In the genomic region with DNA sequence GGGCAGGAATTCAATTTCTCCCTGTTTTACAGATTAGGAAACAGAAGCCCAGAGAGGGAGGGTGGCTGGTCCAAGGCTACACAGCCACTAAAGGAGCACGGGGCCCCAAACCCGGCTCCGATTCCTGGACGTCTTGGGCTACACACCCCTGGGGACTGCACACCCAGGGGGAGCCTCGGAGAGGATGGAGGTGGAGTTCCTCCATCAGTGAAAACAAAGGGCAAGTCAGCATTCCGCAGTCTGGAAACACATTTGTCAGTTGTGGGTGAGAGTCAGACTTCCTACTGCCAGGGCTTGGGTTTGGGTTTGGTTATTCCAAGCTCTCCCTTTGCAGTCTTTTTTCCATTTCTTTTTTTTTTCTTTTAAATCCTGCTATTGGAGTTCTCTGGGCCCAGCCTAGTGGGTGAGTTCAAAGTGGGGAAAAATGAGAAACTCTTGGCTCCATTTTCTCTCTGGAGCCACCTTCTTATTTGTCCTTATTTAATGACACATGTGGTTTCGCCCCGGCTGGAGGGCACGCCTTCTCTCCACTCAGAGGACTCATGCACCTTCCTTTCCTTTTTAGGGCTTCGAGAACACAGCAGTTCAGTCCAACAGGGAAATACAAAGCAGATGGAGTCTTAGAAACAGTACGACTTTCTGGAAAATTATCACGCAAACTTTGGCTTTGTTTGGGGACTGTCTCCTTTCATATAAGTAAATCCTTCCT, we compare ENCODE assay signal across 14 cellular contexts. TPM values are rescaled to one million over a fixed set of nuclear protein-coding genes. Genes with fewer than 3 reads are reported as not detected.
DNase-seq lines count a peak whose midpoint lies in the region; ATAC-seq and TF ChIP-seq lines count a peak whose summit lies in the region.
"Had no signal": no experiment of that assay in that cellular context is flagged by ENCODE, and none has a peak within 500 bp of the region (broad histone marks: within the 10 kb centered on the region; RNA-seq: fewer than 3 reads in every experiment).

No MANE protein-coding gene starts in this region.

- no peaks in the 10 kb centered on the region for H4K20me1 ChIP-seq in PC-9 (ENCODE audit: insufficient read depth)
- H4K20me1 ChIP-seq: BLaER1 treated with 17β-estradiol and CSF1 and Interleukin-3, amounts not matched to agents 10 nM and 100 nM had no signal

- H3K27ac Mint-ChIP-seq in endothelial cell (ENCODE audit: unreplicated experiment), result peak overlapping the region; percentile 95
- no peak overlapping the region for H3K27ac Mint-ChIP-seq in CD8-positive, alpha-beta memory T cell

- no peak for TF ChIP-seq EP300 in stomach (IDR thresholded peaks at IDR 0.05)

- peaks cover 9% of the 10 kb centered on the region for H3K27me3 Mint-ChIP-seq in endothelial cell (ENCODE audit: unreplicated experiment)
- peaks cover 0 to 2% of the 10 kb centered on the region in 2 donors for H3K27me3 Mint-ChIP-seq in CD8-positive, alpha-beta memory T cell

- no peaks in the 10 kb centered on the region for H3K9me3 Mint-ChIP-seq in endothelial cell (ENCODE audit: unreplicated experiment)
- H3K9me3 Mint-ChIP-seq in CD8-positive, alpha-beta memory T cell, result no peaks in the 10 kb centered on the region

- no peak overlapping the region for H3K4me3 Mint-ChIP-seq in endothelial cell (ENCODE audit: unreplicated experiment)
- no peak overlapping the region for H3K4me3 Mint-ChIP-seq in CD8-positive, alpha-beta memory T cell

- BruUV-seq in PC-9 (replicated peaks; lab: Mats Ljungman, UMichigan), result no TSS peak

- POLR2A ChIA-PET in PC-9 (lab: Charles Lee; ENCODE audit: unreplicated experiment), result no interaction called here
- POLR2A ChIA-PET in CD8-positive, alpha-beta memory T cell (lab: Charles Lee), result no interaction called here

- CTCF ChIA-PET in PC-9 (lab: Charles Lee), result no interaction called here
- CTCF ChIA-PET in CD8-positive, alpha-beta memory T cell (lab: Charles Lee), result no interaction called here

- peaks cover 3% of the 10 kb centered on the region for H3K36me3 Mint-ChIP-seq in endothelial cell (ENCODE audit: low read depth, unreplicated experiment)
- no peaks in the 10 kb centered on the region for H3K36me3 Mint-ChIP-seq in CD8-positive, alpha-beta memory T cell

- TF ChIP-seq CTCF in endothelial cell (IDR thresholded peaks at IDR 0.05; ENCODE audit: unreplicated experiment) (no peak), mucosa of descending colon (IDR thresholded peaks at IDR 0.05) (no peak), stomach (IDR thresholded peaks at IDR 0.05) (no peak), PC-9 (conservative IDR thresholded peaks at IDR 0.05) (no peak)

- no peaks in the 10 kb centered on the region for H3K9me3 ChIP-seq in mucosa of descending colon
- no peaks in the 10 kb centered on the region for H3K9me3 ChIP-seq in stomach
- H3K9me3 ChIP-seq in PC-9 (ENCODE audit: insufficient read depth, low read depth), result no peaks in the 10 kb centered on the region
- H3K9me3 ChIP-seq in CD8-positive, alpha-beta memory T cell (ENCODE audit: low read length), result no peaks in the 10 kb centered on the region
- H3K9me3 ChIP-seq: neutrophil, upper lobe of right lung had no signal

- DNase-seq in GM03348 (ENCODE audit: low spot score), result peak; percentile 87
- DNase-seq in endothelial cell (ENCODE audit: low spot score), result no peak
- no peak for DNase-seq in mucosa of descending colon
- no peak for DNase-seq in stomach
- no peak for DNase-seq in PC-9
- no peak for DNase-seq in CD8-positive, alpha-beta memory T cell
- no peak for DNase-seq in stimulated activated naive CD4-positive, alpha-beta T cell treated with Interleukin-2 at 50 U/mL for 16 hours (lab: John Stamatoyannopoulos, UW)
- DNase-seq: activated effector memory CD4-positive, alpha-beta T cell treated with anti-CD3 and anti-CD28 coated beads, Interleukin-2, amount 50 U/mL, for 16 hours; DND-41; head of caudate nucleus; upper lobe of right lung had no signal

- peaks cover 3% of the 10 kb centered on the region; the same call in 1 of the 2 replicates for H3F3A ChIP-seq in PC-9 (ENCODE audit: insufficient read depth, low read depth)

- H3K27me3 ChIP-seq in stomach (no peaks in the 10 kb centered on the region), PC-9 (ENCODE audit: insufficient read depth, low read depth) (no peaks in the 10 kb centered on the region)
- H3K27me3 ChIP-seq in CD8-positive, alpha-beta memory T cell (ENCODE audit: insufficient read depth, low read length, poor library complexity, severe bottlenecking), result no peaks in the 10 kb centered on the region
- H3K27me3 ChIP-seq: BLaER1 treated with 17β-estradiol and CSF1 and Interleukin-3, amounts not matched to agents 10 nM and 100 nM; neutrophil; upper lobe of right lung had no signal

- 65 to 85% (median 76%) methylated on average over 12 of the region's 12 CpGs for WGBS in stomach, 5 donors

- H3K4me1 Mint-ChIP-seq in endothelial cell (ENCODE audit: unreplicated experiment), result peaks cover 64% of the 10 kb centered on the region
- no peaks in the 10 kb centered on the region for H3K4me1 Mint-ChIP-seq in CD8-positive, alpha-beta memory T cell

- no peaks in the 10 kb centered on the region for H3K79me2 ChIP-seq in PC-9 (ENCODE audit: low read depth)

- intact Hi-C loops in mucosa of descending colon (cut with DNase I, micrococcal nuclease) (no loop called here), stomach (cut with DNase I; ENCODE audit: low total_unique reads) (no loop called here), PC-9 (cut with micrococcal nuclease; ENCODE audit: unreplicated experiment) (no loop called here)

- H3K36me3 ChIP-seq in mucosa of descending colon (ENCODE audit: low read depth) (no peaks in the 10 kb centered on the region), stomach (peaks cover 0 to 29% (median 3%) of the 10 kb centered on the region in 4 donors), PC-9 (ENCODE audit: low read depth) (no peaks in the 10 kb centered on the region)
- H3K36me3 ChIP-seq in CD8-positive, alpha-beta memory T cell (ENCODE audit: insufficient read depth, low read length), result no peaks in the 10 kb centered on the region
- H3K36me3 ChIP-seq: BLaER1 treated with 17β-estradiol and CSF1 and Interleukin-3, amounts not matched to agents 10 nM and 100 nM; neutrophil had no signal

- no peaks in the 10 kb centered on the region for H3K9me2 ChIP-seq in PC-9 (ENCODE audit: insufficient read depth)

- no peak overlapping the region for H2AFZ ChIP-seq in PC-9

- H3K4me2 ChIP-seq in PC-9, result no peak overlapping the region
- H3K4me2 ChIP-seq: BLaER1 treated with 17β-estradiol and CSF1 and Interleukin-3, amounts not matched to agents 10 nM and 100 nM had no signal

- no peaks in the 10 kb centered on the region for H3K4me1 ChIP-seq in mucosa of descending colon (ENCODE audit: low read depth)
- peaks cover 0 to 55% (median 16%) of the 10 kb centered on the region in 4 donors for H3K4me1 ChIP-seq in stomach
- peaks cover 6% of the 10 kb centered on the region for H3K4me1 ChIP-seq in PC-9 (replicated peaks; ENCODE audit: insufficient read depth)
- H3K4me1 ChIP-seq in CD8-positive, alpha-beta memory T cell (ENCODE audit: insufficient read depth, low read length), result no peaks in the 10 kb centered on the region

- ATAC-seq in mucosa of descending colon (peak; percentile 42), GM21717 (IDR thresholded peaks at IDR 0.05; ENCODE audit: unreplicated experiment) (no peak)
- ATAC-seq: upper lobe of right lung had no signal

- TF ChIP-seq POLR2A in stomach (IDR thresholded peaks at IDR 0.05), result no peak

- no peak overlapping the region for H3K4me3 ChIP-seq in mucosa of descending colon
- no peak overlapping the region for H3K4me3 ChIP-seq in stomach
- H3K4me3 ChIP-seq in PC-9, result no peak overlapping the region
- H3K4me3 ChIP-seq in CD8-positive, alpha-beta memory T cell (ENCODE audit: low read length), result no peak overlapping the region
- H3K4me3 ChIP-seq: BLaER1 treated with 17β-estradiol and CSF1 and Interleukin-3, amounts not matched to agents 10 nM and 100 nM; upper lobe of right lung had no signal

- H3K27ac ChIP-seq in stomach (peak overlapping the region in 4 of 5 donors; percentile 56 to 82 (median 78)), PC-9 (no peak overlapping the region)
- no peak overlapping the region for H3K27ac ChIP-seq in CD8-positive, alpha-beta memory T cell (ENCODE audit: low read depth, low read length)
- H3K27ac ChIP-seq: BLaER1 treated with 17β-estradiol and CSF1 and Interleukin-3, amounts not matched to agents 10 nM and 100 nM; neutrophil; upper lobe of right lung had no signal

RNA-seq across cellular contexts. Expression of a gene that starts 59.8 kb away (rescaled TPM):
- 2.7 TPM for total RNA-seq in endothelial cell (ENCODE audit: unreplicated experiment)
- total RNA-seq in mucosa of descending colon, result 10 to 100 TPM; 43.0 to 89.6 (median 48.1) TPM
- total RNA-seq in stomach, result 100 to 1,000 TPM in 1 of 5 donors, 10 to 100 TPM in 4; 38.2 to 158 (median 64.6) TPM
- polyA plus RNA-seq in stomach, result 10 to 100 TPM in 1 of 3 donors, 1 to 10 TPM in 2; 3.8 to 83.6 (median 8.7) TPM
- 4.0 and 4.8 TPM in 2 replicates for total RNA-seq in PC-9 (2021)
- under 1 TPM; 0.13 to 0.15 TPM for total RNA-seq in CD8-positive, alpha-beta memory T cell
- not detected for polyA plus RNA-seq in CD8-positive, alpha-beta memory T cell

Comparison
In these comparisons a context has a peak if more than half of its experiments do, and no peak if none do; other contexts are left out.
1. H3K27ac ChIP-seq: peak in stomach (4 of 5); none in PC-9 (single experiment) and CD8-positive, alpha-beta memory T cell (single experiment).